14 cellular contexts compared by ENCODE assay signal in genomic region chr6:111794300-111794699, GRCh38.
DNase-seq lines count a peak whose midpoint lies in the region; ATAC-seq and TF ChIP-seq lines count a peak whose summit lies in the region.
"Had no signal": no experiment of that assay in that cellular context is flagged by ENCODE, and none has a peak within 500 bp of the region (broad histone marks: within the 10 kb centered on the region; RNA-seq: fewer than 3 reads in every experiment).

No MANE protein-coding gene starts in this region.

- no peaks in the 10 kb centered on the region for H3K27me3 ChIP-seq in BLaER1
- no peaks in the 10 kb centered on the region for H3K27me3 ChIP-seq in BLaER1 treated with 17β-estradiol and CSF1 and Interleukin-3, amounts not matched to agents 10 nM and 100 nM
- H3K27me3 ChIP-seq: body of pancreas, heart left ventricle, pancreas, sigmoid colon, upper lobe of right lung had no signal

- H3K9me3 ChIP-seq in BLaER1: no peaks in the 10 kb centered on the region
- H3K9me3 ChIP-seq in BLaER1 treated with 17β-estradiol and CSF1 and Interleukin-3, amounts not matched to agents 10 nM and 100 nM (replicated peaks in 1 of 11): no peaks in the 10 kb centered on the region
- H3K9me3 ChIP-seq: body of pancreas, heart left ventricle, pancreas, sigmoid colon, upper lobe of right lung had no signal

- CTCF ChIA-PET in activated CD8-positive, alpha-beta T cell treated with anti-CD3 and anti-CD28 coated beads for 36 hours (lab: Charles Lee): interaction anchor here (1.0 to 2.5 kb wide), 3 partner anchors 14 to 31 kb away, joined by 4 to 11 read pairs (median 4); no protein-coding TSS in a partner anchor

- no peaks in the 10 kb centered on the region for H3K9me3 Mint-ChIP-seq in activated CD8-positive, alpha-beta T cell treated with anti-CD3 and anti-CD28 coated beads for 36 hours
- H3K9me3 Mint-ChIP-seq in glutamatergic neuron (ENCODE audit: unreplicated experiment): peaks cover 11% of the 10 kb centered on the region

- H3K36me3 Mint-ChIP-seq in activated CD8-positive, alpha-beta T cell treated with anti-CD3 and anti-CD28 coated beads for 36 hours (ENCODE audit: low read depth): peaks cover 71% of the 10 kb centered on the region
- H3K36me3 Mint-ChIP-seq in glutamatergic neuron (ENCODE audit: unreplicated experiment): no peaks in the 10 kb centered on the region

- peak overlapping the region; percentile 95 for H3K27ac Mint-ChIP-seq in activated CD8-positive, alpha-beta T cell treated with anti-CD3 and anti-CD28 coated beads for 36 hours
- peak overlapping the region; percentile 59 for H3K27ac Mint-ChIP-seq in glutamatergic neuron (ENCODE audit: unreplicated experiment)

- peak overlapping the region; percentile 73 for H3K4me3 Mint-ChIP-seq in activated CD8-positive, alpha-beta T cell treated with anti-CD3 and anti-CD28 coated beads for 36 hours
- peak overlapping the region; percentile 54 for H3K4me3 Mint-ChIP-seq in glutamatergic neuron (ENCODE audit: unreplicated experiment)

- no peak overlapping the region for H3K4me3 ChIP-seq in BLaER1
- H3K4me3 ChIP-seq in BLaER1 treated with 17β-estradiol and CSF1 and Interleukin-3, amounts not matched to agents 10 nM and 100 nM: no peak overlapping the region
- H3K4me3 ChIP-seq: body of pancreas, pancreas, sigmoid colon had no signal

- H3K27me3 Mint-ChIP-seq in activated CD8-positive, alpha-beta T cell treated with anti-CD3 and anti-CD28 coated beads for 36 hours: no peaks in the 10 kb centered on the region
- H3K27me3 Mint-ChIP-seq in glutamatergic neuron (ENCODE audit: unreplicated experiment): peaks cover 2% of the 10 kb centered on the region

- H3K36me3 ChIP-seq in BLaER1: peaks cover 17% of the 10 kb centered on the region
- H3K36me3 ChIP-seq in BLaER1 treated with 17β-estradiol and CSF1 and Interleukin-3, amounts not matched to agents 10 nM and 100 nM: peaks cover 0 to 15% (median 4%) of the 10 kb centered on the region in 11 experiments; a peak in 3 of 22 replicates
- H3K36me3 ChIP-seq: heart left ventricle, pancreas, sigmoid colon, upper lobe of right lung had no signal

- peaks cover 19% of the 10 kb centered on the region for H3K4me1 ChIP-seq in BLaER1
- peaks cover 14 to 21% (median 18%) of the 10 kb centered on the region in 10 experiments for H3K4me1 ChIP-seq in BLaER1 treated with 17β-estradiol and CSF1 and Interleukin-3, amounts not matched to agents 10 nM and 100 nM
- H3K4me1 ChIP-seq: body of pancreas, pancreas had no signal

- H3K4me1 Mint-ChIP-seq in activated CD8-positive, alpha-beta T cell treated with anti-CD3 and anti-CD28 coated beads for 36 hours (ENCODE audit: low read depth): peaks cover 77% of the 10 kb centered on the region
- peaks cover 53% of the 10 kb centered on the region for H3K4me1 Mint-ChIP-seq in glutamatergic neuron (ENCODE audit: low read depth, unreplicated experiment)

- no peak for DNase-seq in activated CD8-positive, alpha-beta T cell treated with anti-CD3 and anti-CD28 coated beads for 36 hours
- DNase-seq in glutamatergic neuron: no peak
- DNase-seq: body of pancreas, Karpas-422, NCI-H1092, pancreas, sigmoid colon, upper lobe of right lung had no signal

- peaks cover 30% of the 10 kb centered on the region; the same call in 1 of the 2 replicates for H4K20me1 ChIP-seq in BLaER1
- peaks cover 0 to 49% (median 0%) of the 10 kb centered on the region in 11 experiments; a peak in 7 of 22 replicates for H4K20me1 ChIP-seq in BLaER1 treated with 17β-estradiol and CSF1 and Interleukin-3, amounts not matched to agents 10 nM and 100 nM

- no peak for TF ChIP-seq CTCF in activated CD8-positive, alpha-beta T cell treated with anti-CD3 and anti-CD28 coated beads for 36 hours (IDR thresholded peaks at IDR 0.05)
- no peak for TF ChIP-seq CTCF in glutamatergic neuron (IDR thresholded peaks at IDR 0.05; ENCODE audit: partially characterized antibody, unreplicated experiment)

- no peak for ATAC-seq in activated CD8-positive, alpha-beta T cell treated with anti-CD3 and anti-CD28 coated beads for 36 hours
- no peak for ATAC-seq in HG03432 (IDR thresholded peaks at IDR 0.05; ENCODE audit: unreplicated experiment)
- ATAC-seq in GM18517 (IDR thresholded peaks at IDR 0.05; ENCODE audit: unreplicated experiment): no peak
- ATAC-seq in HG02763 (IDR thresholded peaks at IDR 0.05; ENCODE audit: unreplicated experiment): no peak
- ATAC-seq: body of pancreas had no signal

- H3K9ac ChIP-seq in BLaER1: no peak overlapping the region
- H3K9ac ChIP-seq in BLaER1 treated with 17β-estradiol and CSF1 and Interleukin-3, amounts not matched to agents 10 nM and 100 nM: no peak overlapping the region

- peak overlapping the region; percentile 52 for H3K4me2 ChIP-seq in BLaER1
- H3K4me2 ChIP-seq in BLaER1 treated with 17β-estradiol and CSF1 and Interleukin-3, amounts not matched to agents 10 nM and 100 nM: peak overlapping the region in 10 of 11 experiments; percentile 47 to 85 (median 74); a peak in 20 of 22 replicates

- intact Hi-C loops in activated CD8-positive, alpha-beta T cell treated with anti-CD3 and anti-CD28 coated beads for 36 hours (cut with micrococcal nuclease): no loop called here

- H3K27ac ChIP-seq in BLaER1: peak overlapping the region; percentile 21; the same call in 1 of the 2 replicates
- peak overlapping the region in 8 of 11 experiments; percentile 19 to 58 (median 51); a peak in 10 of 22 replicates for H3K27ac ChIP-seq in BLaER1 treated with 17β-estradiol and CSF1 and Interleukin-3, amounts not matched to agents 10 nM and 100 nM
- H3K27ac ChIP-seq: body of pancreas, pancreas, sigmoid colon, upper lobe of right lung had no signal

- POLR2A ChIA-PET in activated CD8-positive, alpha-beta T cell treated with anti-CD3 and anti-CD28 coated beads for 36 hours (lab: Charles Lee): interaction anchor here (1.0 to 3.6 kb wide), 10 partner anchors 10 to 244 kb away, joined by 3 to 23 read pairs (median 7); no protein-coding TSS in a partner anchor
